In the genomic region with DNA sequence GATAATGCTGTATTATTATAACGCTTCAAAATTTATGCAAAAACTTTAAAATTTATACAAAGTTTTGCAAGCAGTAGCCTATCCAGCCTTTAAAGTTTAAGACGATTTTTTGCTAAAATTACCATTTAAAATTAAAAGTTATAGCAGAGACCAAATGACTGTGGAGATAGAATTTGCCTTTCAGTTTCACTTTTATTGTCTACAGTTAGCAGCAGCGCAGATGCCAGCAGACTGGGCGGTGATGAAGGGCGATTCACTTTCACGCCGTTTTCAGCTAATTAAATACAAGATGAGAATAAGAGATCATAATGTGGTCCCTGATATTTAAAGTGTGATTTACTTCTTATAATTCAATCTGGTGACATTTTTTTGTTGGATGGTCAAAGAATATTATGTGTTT, we compare ENCODE assay signal across 10 cellular contexts.
A peak's percentile ranks its signal among the peaks of the same experiment; 100 is the strongest.
DNase-seq lines count a peak whose midpoint lies in the region; ATAC-seq, FAIRE-seq and TF ChIP-seq lines count a peak whose summit lies in the region.
"Had no signal": no experiment of that assay in that cellular context is flagged by ENCODE, and none has a peak within 500 bp of the region (broad histone marks: within the 10 kb centered on the region; RNA-seq: fewer than 3 reads in every experiment).

No MANE protein-coding gene starts in this region.

- FAIRE-seq in kidney (lab: Jason Lieb, UNC), result no peak
- FAIRE-seq: bronchial epithelial cell had no signal

- H3K9me3 ChIP-seq in testis (no peaks in the 10 kb centered on the region), kidney (ENCODE audit: control insufficient read depth in 1 of 2, low read length in 2 of 2) (no peaks in the 10 kb centered on the region)

- DNase-seq in GDM1 (lab: John Stamatoyannopoulos, UW) (peak; percentile 30), M059J (ENCODE audit: low read depth) (peak; percentile 2), globus pallidus (ENCODE audit: low spot score) (peak; percentile 68), testis (no peak), H7 (no peak), kidney (no peak), cerebellar nuclear complex (lab: John Stamatoyannopoulos, UW) (no peak)

- TF ChIP-seq CTCF in testis (IDR thresholded peaks at IDR 0.05) (no peak), kidney (IDR thresholded peaks at IDR 0.05; ENCODE audit: borderline replicate concordance, extremely low read depth, insufficient read depth) (no peak)

- no peak for TF ChIP-seq POLR2A in testis (IDR thresholded peaks at IDR 0.05)

- H3K27ac ChIP-seq in testis (no peak overlapping the region), kidney (ENCODE audit: low read depth in 2 of 2, low read length in 2 of 2) (no peak overlapping the region)
- H3K27ac ChIP-seq: skin epidermis had no signal

- 44 to 51% methylated on average over 7 of the region's 7 CpGs for WGBS in testis, 2 donors

- intact Hi-C loops in testis (cut with DNase I; ENCODE audit: low total_unique reads) (no loop called here), kidney (cut with DNase I) (no loop called here)

- H3K4me3 ChIP-seq in testis, result no peak overlapping the region
- no peak overlapping the region for H3K4me3 ChIP-seq in H7 (ENCODE audit: insufficient read depth, low read depth, low read length)
- H3K4me3 ChIP-seq in kidney (ENCODE audit: low read length in 2 of 2), result peak overlapping the region in 1 of 2 donors; percentile 5

- H3K36me3 ChIP-seq in testis (ENCODE audit: low read depth, missing control alignments) (no peaks in the 10 kb centered on the region), H7 (replicated peaks; ENCODE audit: control insufficient read depth, insufficient read depth, low read length) (no peaks in the 10 kb centered on the region), kidney (ENCODE audit: control insufficient read depth in 1 of 2, insufficient read depth in 2 of 2, low read length in 2 of 2) (no peaks in the 10 kb centered on the region)

- peak; percentile 85 for ATAC-seq in GM21529 (IDR thresholded peaks at IDR 0.05; ENCODE audit: unreplicated experiment)

- no peaks in the 10 kb centered on the region for H3K4me1 ChIP-seq in testis
- no peaks in the 10 kb centered on the region for H3K4me1 ChIP-seq in kidney (ENCODE audit: control insufficient read depth in 1 of 2, insufficient read depth in 1 of 2, low read depth in 1 of 2, low read length in 2 of 2)

- no peaks in the 10 kb centered on the region for H3K27me3 ChIP-seq in testis
- H3K27me3 ChIP-seq in H7 (ENCODE audit: control insufficient read depth, insufficient read depth, low read length), result no peaks in the 10 kb centered on the region

- no peak overlapping the region for H3K9ac ChIP-seq in kidney (ENCODE audit: low read length in 2 of 2)

Comparison
In these comparisons a context has a peak if more than half of its experiments do, and no peak if none do; other contexts are left out.
1. DNase-seq: peak in GDM1 (single experiment), M059J (single experiment) and globus pallidus (single experiment); none in testis (single experiment), H7 (single experiment), kidney (single experiment) and cerebellar nuclear complex (0 of 2).